In genomic region chr22:50301581-50301991, GRCh38 we compare ENCODE assay signal across 1 cellular context.
TF ChIP-seq lines count a peak whose summit lies in the region.

No MANE protein-coding gene starts in this region.

TF ChIP-seq in K562, 482 proteins besides CTCF, POLR2A, EP300 and RAD21:
- TF ChIP-seq ARID1B (IDR thresholded peaks at IDR 0.05) (no peak), POLR2G (IDR thresholded peaks at IDR 0.05; ENCODE audit: low read depth, low read length) (0 out of 2 replicates have a peak, but pooled peaks have one; percentile 22), ILK (tag; IDR thresholded peaks at IDR 0.05; ENCODE audit: borderline replicate concordance, low read depth) (no peak)
TF ChIP-seq in K562: peak in this region for 1.
